ENCODE assay signal across 7 cellular contexts in the genomic region with DNA sequence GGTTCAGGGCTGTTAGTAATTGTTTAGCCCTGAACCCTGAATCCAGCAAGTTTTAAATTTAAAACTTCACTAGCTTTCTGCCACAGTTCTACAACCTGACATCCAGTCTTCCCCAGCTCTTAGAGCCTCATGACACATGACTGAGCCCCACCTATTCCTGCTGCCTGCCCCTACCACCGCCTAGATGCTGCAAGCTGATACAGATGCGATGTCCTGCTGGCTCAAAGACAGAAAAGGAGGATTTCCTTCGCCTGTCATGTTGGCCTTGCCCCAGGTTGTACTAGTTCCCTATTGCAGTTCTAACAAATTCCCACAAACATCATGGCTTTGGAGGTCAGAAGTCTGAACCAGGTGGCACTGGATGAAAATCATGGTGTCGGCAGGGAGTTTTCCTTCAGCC.
"Had no signal": no experiment of that assay in that cellular context is flagged by ENCODE, and none has a peak within 500 bp of the region (broad histone marks: within the 10 kb centered on the region; RNA-seq: fewer than 3 reads in every experiment).

No MANE protein-coding gene starts in this region.

- H3K27ac ChIP-seq: HL-60 had no signal

- H3K36me3 Mint-ChIP-seq: IgD-negative memory B cell had no signal

- H3K4me3 Mint-ChIP-seq: GM23338, H9, IgD-negative memory B cell had no signal

- H3K4me3 ChIP-seq: GM23338 had no signal

- H3K27me3 Mint-ChIP-seq: IgD-negative memory B cell had no signal

- DNase-seq: H9, HCEC 1CT, KBM-7 had no signal

- H3K27ac Mint-ChIP-seq: GM23338, H9 had no signal

- ATAC-seq: GM23338, HepG2 had no signal
